11 cellular contexts compared by ENCODE assay signal in genomic region chr6:118317581-118318563, GRCh38.
DNase-seq lines count a peak whose midpoint lies in the region; ATAC-seq and TF ChIP-seq lines count a peak whose summit lies in the region.
"Had no signal": no experiment of that assay in that cellular context is flagged by ENCODE, and none has a peak within 500 bp of the region (broad histone marks: within the 10 kb centered on the region; RNA-seq: fewer than 3 reads in every experiment).

No MANE protein-coding gene starts in this region.

- DNase-seq in esophagus muscularis mucosa (ENCODE audit: extremely low spot score) (no peak), transverse colon (no peak), NCI-H146 (lab: John Stamatoyannopoulos, UW) (no peak)
- no peak for DNase-seq in stimulated activated CD4-positive, alpha-beta T cell treated with anti-CD3 and anti-CD28 coated beads, Interleukin-4, amount 100 ng/mL, for 1 hour
- DNase-seq: activated CD4-positive, alpha-beta T cell treated with anti-CD3 and anti-CD28 coated beads for 36 hours; COR-L47; NCI-H1092; NCI-H774 had no signal

- H3K36me3 ChIP-seq in esophagus muscularis mucosa (no peaks in the 10 kb centered on the region), muscle layer of colon (ENCODE audit: insufficient read depth, low read length) (no peaks in the 10 kb centered on the region), transverse colon (no peaks in the 10 kb centered on the region)

- ATAC-seq in GM21423 (IDR thresholded peaks at IDR 0.05; ENCODE audit: unreplicated experiment): peak; percentile 25
- no peak for ATAC-seq in HG02973 (IDR thresholded peaks at IDR 0.05; ENCODE audit: unreplicated experiment)
- ATAC-seq: activated CD4-positive, alpha-beta T cell treated with anti-CD3 and anti-CD28 coated beads for 36 hours had no signal

- no peaks in the 10 kb centered on the region for H3K9me3 ChIP-seq in esophagus muscularis mucosa
- no peaks in the 10 kb centered on the region for H3K9me3 ChIP-seq in muscle layer of colon (ENCODE audit: low read length)
- no peaks in the 10 kb centered on the region for H3K9me3 ChIP-seq in transverse colon

- H3K4me1 ChIP-seq in esophagus muscularis mucosa: peaks cover 33 to 68% (median 63%) of the 10 kb centered on the region in 4 donors
- peaks cover 69% of the 10 kb centered on the region for H3K4me1 ChIP-seq in muscle layer of colon (ENCODE audit: insufficient read depth, low read length)
- H3K4me1 ChIP-seq in transverse colon: peaks cover 0 to 14% (median 0%) of the 10 kb centered on the region in 4 donors

- WGBS in esophagus muscularis mucosa: 17% methylated on average over 4 of the region's 4 CpGs
- WGBS in transverse colon (ENCODE audit: low coverage in 1 of 2), 2 donors: 30 to 33% methylated on average over 4 of the region's 4 CpGs

- TF ChIP-seq EP300 in esophagus muscularis mucosa (IDR thresholded peaks at IDR 0.05): no peak
- no peak for TF ChIP-seq EP300 in transverse colon (IDR thresholded peaks at IDR 0.05; ENCODE audit: low read depth)

- no peak overlapping the region for H3K9ac ChIP-seq in muscle layer of colon (ENCODE audit: low read length)

- no peaks in the 10 kb centered on the region for H3K27me3 ChIP-seq in esophagus muscularis mucosa
- no peaks in the 10 kb centered on the region for H3K27me3 ChIP-seq in muscle layer of colon (ENCODE audit: control insufficient read depth in 1 of 2, insufficient read depth in 2 of 2, low read length in 2 of 2)
- H3K27me3 ChIP-seq in transverse colon: no peaks in the 10 kb centered on the region

- intact Hi-C loops in esophagus muscularis mucosa (cut with DNase I): no loop called here
- intact Hi-C loops in transverse colon (cut with DNase I; ENCODE audit: low total_unique reads): no loop called here

- no peak for TF ChIP-seq CTCF in esophagus muscularis mucosa (IDR thresholded peaks at IDR 0.05)
- no peak for TF ChIP-seq CTCF in transverse colon (IDR thresholded peaks at IDR 0.05)

- H3K4me3 ChIP-seq in esophagus muscularis mucosa (no peak overlapping the region), muscle layer of colon (ENCODE audit: low read depth in 1 of 2, low read length in 2 of 2) (no peak overlapping the region), transverse colon (no peak overlapping the region)

- in situ Hi-C loops in transverse colon (cut with MboI; ENCODE audit: low pct_ligation_motif_present in 1 of 4, low pct_unique_long_range_greater_than_20kb in 1 of 4, low sequenced_read_pairs in 3 of 4): no loop called here

- H3K27ac ChIP-seq in esophagus muscularis mucosa (replicated peaks in 1 of 4) (peak overlapping the region; percentile 67 to 77 (median 73)), muscle layer of colon (ENCODE audit: low read depth, low read length) (peak overlapping the region; percentile 35), transverse colon (peak overlapping the region; percentile 22 to 65 (median 46))

- no peak for TF ChIP-seq POLR2A in esophagus muscularis mucosa (IDR thresholded peaks at IDR 0.05; ENCODE audit: low read depth)
- TF ChIP-seq POLR2A in transverse colon (IDR thresholded peaks at IDR 0.05): no peak
